9 cellular contexts compared by ENCODE assay signal in the genomic region with DNA sequence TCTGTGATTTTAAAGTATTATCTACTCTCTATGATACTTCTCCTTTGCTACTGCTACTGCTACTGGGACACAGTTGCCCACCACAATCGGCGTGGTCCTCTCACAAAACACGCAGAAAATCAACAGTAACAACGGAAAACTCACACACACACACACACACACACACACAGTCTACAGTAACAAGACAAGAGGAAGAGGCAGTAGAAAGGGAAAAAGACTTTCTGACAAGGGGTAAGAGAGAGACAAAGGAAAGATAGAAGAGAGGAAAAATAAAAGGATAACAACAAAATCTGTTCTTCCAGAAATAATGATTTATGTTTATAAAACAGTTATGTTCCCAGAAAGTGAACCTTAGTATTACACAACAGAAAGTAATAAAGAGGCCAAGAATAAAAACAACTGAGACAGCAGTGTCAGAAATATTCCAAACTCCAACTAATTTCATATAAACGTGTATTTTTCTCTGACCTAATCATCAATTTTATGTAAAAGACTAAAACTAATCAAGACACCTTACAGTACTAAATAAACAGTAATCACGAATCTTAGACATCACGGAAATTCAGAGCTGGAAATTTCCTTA. TPM values are rescaled to one million over a fixed set of nuclear protein-coding genes. Genes with fewer than 3 reads are reported as not detected.
DNase-seq lines count a peak whose midpoint lies in the region; TF ChIP-seq lines count a peak whose summit lies in the region.
"Had no signal": no experiment of that assay in that cellular context is flagged by ENCODE, and none has a peak within 500 bp of the region (broad histone marks: within the 10 kb centered on the region; RNA-seq: fewer than 3 reads in every experiment).

No MANE protein-coding gene starts in this region.

- H3K9me3 ChIP-seq in spleen = no peaks in the 10 kb centered on the region

- H3K4me3 ChIP-seq in foreskin fibroblast (ENCODE audit: low read depth in 1 of 2, low read length in 2 of 2) = peak overlapping the region; percentile 87 to 97
- peak overlapping the region in 7 of 8 donors; percentile 66 to 84 (median 73) for H3K4me3 ChIP-seq in spleen

- TF ChIP-seq POLR2A in spleen (IDR thresholded peaks at IDR 0.05) = no peak

- TF ChIP-seq CTCF in VCaP (conservative IDR thresholded peaks at IDR 0.05) (no peak), foreskin fibroblast (IDR thresholded peaks at IDR 0.05; ENCODE audit: low read depth, low read length) (no peak), spleen (IDR thresholded peaks at IDR 0.05 in 8 of 11, conservative IDR thresholded peaks at IDR 0.05 in 3 of 11) (no peak)

- intact Hi-C loops in spleen (cut with DNase I; ENCODE audit: low total_unique reads) = no loop called here

- H3K27me3 ChIP-seq in spleen (replicated peaks in 1 of 7) = no peaks in the 10 kb centered on the region

- peaks cover 0 to 6% (median 0%) of the 10 kb centered on the region in 6 donors for H3K36me3 ChIP-seq in spleen

- DNase-seq in DMS53 (lab: John Stamatoyannopoulos, UW) (peak; percentile 15), DMS53 treated with DMSO at 0.1 percent for 48 hours (lab: John Stamatoyannopoulos, UW; ENCODE audit: unreplicated experiment) (no peak), foreskin fibroblast (peak in 1 of 2 donors; percentile 32), spleen (no peak), DMS153 treated with DMSO at 0.1 percent for 48 hours (lab: John Stamatoyannopoulos, UW; ENCODE audit: unreplicated experiment) (no peak), NCI-H524 (lab: John Stamatoyannopoulos, UW) (no peak), glomerular visceral epithelial cell (ENCODE audit: extremely low spot score) (no peak)
- DNase-seq: NCI-H774 had no signal

- H3K27ac ChIP-seq in VCaP = peak overlapping the region; percentile 79
- peak overlapping the region; percentile 23 to 99 (median 96) for H3K27ac ChIP-seq in spleen

- peaks cover 18 to 84% (median 52%) of the 10 kb centered on the region in 6 donors for H3K4me1 ChIP-seq in spleen

- WGBS in spleen, 5 donors = 4 to 10% (median 6%) methylated on average over 7 of the region's 7 CpGs

RNA-seq across cellular contexts. Expression of a gene that starts 2.9 kb away (rescaled TPM):
- 10 to 100 TPM; 32.1 to 41.8 (median 37.4) TPM for total RNA-seq in spleen
- polyA plus RNA-seq in spleen = 10 to 100 TPM; 13.4 to 16.4 (median 14.5) TPM
